ENCODE assay signal across 8 cellular contexts in genomic region chr1:222616535-222616934, GRCh38. TPM values are rescaled to one million over a fixed set of nuclear protein-coding genes. Genes with fewer than 3 reads are reported as not detected.
A peak's percentile ranks its signal among the peaks of the same experiment; 100 is the strongest.
DNase-seq lines count a peak whose midpoint lies in the region; ATAC-seq and TF ChIP-seq lines count a peak whose summit lies in the region.

No MANE protein-coding gene starts in this region.

- H3K27me3 Mint-ChIP-seq in activated CD8-positive, alpha-beta T cell treated with anti-CD3 and anti-CD28 coated beads for 36 hours = peaks cover 13% of the 10 kb centered on the region
- peaks cover 28% of the 10 kb centered on the region for H3K27me3 Mint-ChIP-seq in activated CD8-positive, alpha-beta T cell treated with anti-CD3 and anti-CD28 coated beads, Interleukin-2, amount 10 ng/mL, durations not matched to agents 7 days and 5 days (ENCODE audit: low read depth)

- CTCF ChIA-PET in activated CD8-positive, alpha-beta T cell treated with anti-CD3 and anti-CD28 coated beads for 36 hours (lab: Charles Lee) = interaction anchor here (1.1 to 2.4 kb wide), 3 partner anchors 18 to 152 kb away, joined by 3 to 10 read pairs (median 6); partner anchors contain the start of gene TAF1A
- CTCF ChIA-PET in activated CD8-positive, alpha-beta T cell treated with anti-CD3 and anti-CD28 coated beads, Interleukin-2, amount 10 ng/mL, durations not matched to agents 7 days and 5 days (lab: Charles Lee) = interaction anchor here (0.6 to 1.8 kb wide), 2 partner anchors 18 to 32 kb away, joined by 3 to 8 read pairs; no protein-coding TSS in a partner anchor

- intact Hi-C loops in activated CD8-positive, alpha-beta T cell treated with anti-CD3 and anti-CD28 coated beads for 36 hours (cut with micrococcal nuclease) = no loop called here
- intact Hi-C loops in sciatic nerve (cut with DNase I) = no loop called here

- POLR2A ChIA-PET in activated CD8-positive, alpha-beta T cell treated with anti-CD3 and anti-CD28 coated beads for 36 hours (lab: Charles Lee) = interaction anchor here (0.9 to 1.4 kb wide), 4 partner anchors 10 to 27 kb away, joined by 3 to 6 read pairs (median 4); partner anchors contain the start of gene TAF1A
- POLR2A ChIA-PET in activated CD8-positive, alpha-beta T cell treated with anti-CD3 and anti-CD28 coated beads, Interleukin-2, amount 10 ng/mL, durations not matched to agents 7 days and 5 days (lab: Charles Lee) = interaction anchor here (0.8 to 1.2 kb wide), 3 partner anchors 18 to 28 kb away, joined by 3 to 5 read pairs (median 4); partner anchors contain the start of gene TAF1A

- no peaks in the 10 kb centered on the region for H3K9me3 Mint-ChIP-seq in activated CD8-positive, alpha-beta T cell treated with anti-CD3 and anti-CD28 coated beads for 36 hours
- H3K9me3 Mint-ChIP-seq in activated CD8-positive, alpha-beta T cell treated with anti-CD3 and anti-CD28 coated beads, Interleukin-2, amount 10 ng/mL, durations not matched to agents 7 days and 5 days (ENCODE audit: insufficient read depth) = no peaks in the 10 kb centered on the region

- no peak for ATAC-seq in activated CD8-positive, alpha-beta T cell treated with anti-CD3 and anti-CD28 coated beads for 36 hours
- ATAC-seq in activated CD8-positive, alpha-beta T cell treated with anti-CD3 and anti-CD28 coated beads, Interleukin-2, amount 10 ng/mL, durations not matched to agents 7 days and 5 days = no peak
- no peak for ATAC-seq in sciatic nerve

- H3K4me1 Mint-ChIP-seq in activated CD8-positive, alpha-beta T cell treated with anti-CD3 and anti-CD28 coated beads for 36 hours (ENCODE audit: low read depth) = peaks cover 25% of the 10 kb centered on the region
- H3K4me1 Mint-ChIP-seq in activated CD8-positive, alpha-beta T cell treated with anti-CD3 and anti-CD28 coated beads, Interleukin-2, amount 10 ng/mL, durations not matched to agents 7 days and 5 days (ENCODE audit: low read depth) = peaks cover 19% of the 10 kb centered on the region

- no peak for DNase-seq in activated CD8-positive, alpha-beta T cell treated with anti-CD3 and anti-CD28 coated beads for 36 hours
- no peak for DNase-seq in activated CD8-positive, alpha-beta T cell treated with anti-CD3 and anti-CD28 coated beads, Interleukin-2, amount 10 ng/mL, durations not matched to agents 7 days and 5 days
- DNase-seq in amniotic epithelial cell (ENCODE audit: low read depth) (peak; percentile 91), kidney tubule cell (ENCODE audit: low spot score) (peak; percentile 51), SKM-1 (lab: John Stamatoyannopoulos, UW; ENCODE audit: unreplicated experiment) (no peak), sciatic nerve (ENCODE audit: low spot score) (no peak), NCI-H187 treated with DMSO at 0.1 percent for 48 hours (lab: John Stamatoyannopoulos, UW) (no peak)

- no peak for TF ChIP-seq CTCF in activated CD8-positive, alpha-beta T cell treated with anti-CD3 and anti-CD28 coated beads for 36 hours (IDR thresholded peaks at IDR 0.05)

- H3K4me3 Mint-ChIP-seq in activated CD8-positive, alpha-beta T cell treated with anti-CD3 and anti-CD28 coated beads for 36 hours = peak overlapping the region; percentile 83
- H3K4me3 Mint-ChIP-seq in activated CD8-positive, alpha-beta T cell treated with anti-CD3 and anti-CD28 coated beads, Interleukin-2, amount 10 ng/mL, durations not matched to agents 7 days and 5 days = no peak overlapping the region

- peak overlapping the region; percentile 81 for H3K27ac ChIP-seq in temporal lobe (ENCODE audit: low read depth, low read length)

- peaks cover 8% of the 10 kb centered on the region for H3K36me3 Mint-ChIP-seq in activated CD8-positive, alpha-beta T cell treated with anti-CD3 and anti-CD28 coated beads for 36 hours (ENCODE audit: low read depth)
- H3K36me3 Mint-ChIP-seq in activated CD8-positive, alpha-beta T cell treated with anti-CD3 and anti-CD28 coated beads, Interleukin-2, amount 10 ng/mL, durations not matched to agents 7 days and 5 days (ENCODE audit: low read depth) = peaks cover 5% of the 10 kb centered on the region

- H3K27ac Mint-ChIP-seq in activated CD8-positive, alpha-beta T cell treated with anti-CD3 and anti-CD28 coated beads for 36 hours = no peak overlapping the region
- H3K27ac Mint-ChIP-seq in activated CD8-positive, alpha-beta T cell treated with anti-CD3 and anti-CD28 coated beads, Interleukin-2, amount 10 ng/mL, durations not matched to agents 7 days and 5 days = no peak overlapping the region

RNA-seq across cellular contexts. Expression of gene MIA3, which starts 1.4 kb away (rescaled TPM):
- total RNA-seq in activated CD8-positive, alpha-beta T cell treated with anti-CD3 and anti-CD28 coated beads for 36 hours = 10 to 100 TPM; 43.1 to 44.1 TPM
- 10 to 100 TPM; 47.4 to 56.2 TPM for total RNA-seq in activated CD8-positive, alpha-beta T cell treated with anti-CD3 and anti-CD28 coated beads, Interleukin-2, amount 10 ng/mL, durations not matched to agents 7 days and 5 days
- total RNA-seq in temporal lobe (43.3 TPM), sciatic nerve (58.1 TPM)

RNA-seq across cellular contexts. Expression of gene TAF1A, which starts 26.8 kb away (rescaled TPM):
- 10 to 100 TPM; 18.4 to 19.0 TPM for total RNA-seq in activated CD8-positive, alpha-beta T cell treated with anti-CD3 and anti-CD28 coated beads for 36 hours
- 10 to 100 TPM in 1 of 2 experiments, 1 to 10 TPM in 1; 10.0 to 12.8 TPM for total RNA-seq in activated CD8-positive, alpha-beta T cell treated with anti-CD3 and anti-CD28 coated beads, Interleukin-2, amount 10 ng/mL, durations not matched to agents 7 days and 5 days
- total RNA-seq in temporal lobe (20.7 TPM), sciatic nerve (10.7 TPM)

Comparison
In these comparisons a context has a peak if more than half of its experiments do, and no peak if none do; other contexts are left out.
1. DNase-seq: peak in amniotic epithelial cell (single experiment) and kidney tubule cell (single experiment); none in activated CD8-positive, alpha-beta T cell treated with anti-CD3 and anti-CD28 coated beads for 36 hours (single experiment), activated CD8-positive, alpha-beta T cell treated with anti-CD3 and anti-CD28 coated beads, Interleukin-2, amount 10 ng/mL, durations not matched to agents 7 days and 5 days (single experiment), SKM-1 (single experiment), sciatic nerve (single experiment) and NCI-H187 treated with DMSO at 0.1 percent for 48 hours (single experiment).